ENCODE assay signal across 22 cellular contexts in the genomic region with DNA sequence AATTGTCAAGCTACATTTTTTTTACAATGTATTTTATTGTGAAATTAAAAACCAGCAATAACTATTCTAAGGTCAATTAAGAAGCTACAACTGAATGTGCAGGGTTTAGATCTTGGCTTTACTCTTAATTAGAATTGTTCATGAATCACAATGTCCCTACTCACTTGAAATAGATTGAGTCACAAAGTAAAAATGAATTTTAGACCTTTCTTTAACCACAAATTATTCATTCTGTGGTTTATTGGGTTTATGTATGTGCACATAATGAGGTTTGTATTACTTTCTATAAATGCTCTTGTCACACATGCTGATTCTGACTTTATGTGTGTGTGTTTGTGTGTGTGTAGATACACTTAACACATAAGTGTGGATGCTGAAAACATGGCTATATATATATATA.
A peak's percentile ranks its signal among the peaks of the same experiment; 100 is the strongest.
DNase-seq lines count a peak whose midpoint lies in the region; FAIRE-seq and TF ChIP-seq lines count a peak whose summit lies in the region.
"Had no signal": no experiment of that assay in that cellular context is flagged by ENCODE, and none has a peak within 500 bp of the region (broad histone marks: within the 10 kb centered on the region; RNA-seq: fewer than 3 reads in every experiment).

No MANE protein-coding gene starts in this region.

- BruUV-seq in MCF 10A (replicated peaks; lab: Mats Ljungman, UMichigan), result no TSS peak

- CTCF ChIA-PET in MCF 10A (lab: Yijun Ruan, JAX), result no interaction called here

- no peaks in the 10 kb centered on the region for H3K36me3 ChIP-seq in breast epithelium
- H3K36me3 ChIP-seq in esophagus squamous epithelium, result no peaks in the 10 kb centered on the region

- no peak overlapping the region for H3K27ac ChIP-seq in breast epithelium
- H3K27ac ChIP-seq in esophagus squamous epithelium, result no peak overlapping the region

- POLR2A ChIA-PET in MCF 10A (lab: Yijun Ruan, JAX), result interaction anchor here (0.6 to 1.0 kb wide), 2 partner anchors 9 to 27 kb away, joined by 3 to 4 read pairs; no protein-coding TSS in a partner anchor

- TF ChIP-seq CTCF in MCF 10A (IDR thresholded peaks at IDR 0.05; ENCODE audit: unreplicated experiment) (no peak), breast epithelium (IDR thresholded peaks at IDR 0.05) (no peak), fibroblast of mammary gland (conservative IDR thresholded peaks at IDR 0.05; ENCODE audit: control insufficient read depth, insufficient read depth, low read depth, low read length) (no peak), esophagus squamous epithelium (IDR thresholded peaks at IDR 0.05) (no peak)

- H3K4me1 Mint-ChIP-seq in MCF 10A (ENCODE audit: insufficient read depth, unreplicated experiment), result peaks cover 6% of the 10 kb centered on the region
- H3K4me1 Mint-ChIP-seq: IgD-negative memory B cell had no signal

- no peaks in the 10 kb centered on the region for H3K27me3 Mint-ChIP-seq in MCF 10A (ENCODE audit: insufficient read depth, unreplicated experiment)
- H3K27me3 Mint-ChIP-seq: IgD-negative memory B cell had no signal

- no peak overlapping the region for H3K4me3 ChIP-seq in breast epithelium
- H3K4me3 ChIP-seq in fibroblast of mammary gland (ENCODE audit: control insufficient read depth, low read depth, low read length), result no peak overlapping the region
- no peak overlapping the region for H3K4me3 ChIP-seq in skeletal muscle cell (ENCODE audit: low read depth, low read length)
- no peak overlapping the region for H3K4me3 ChIP-seq in esophagus squamous epithelium
- H3K4me3 ChIP-seq: GM12878 had no signal

- no peak for TF ChIP-seq POLR2A in breast epithelium (IDR thresholded peaks at IDR 0.05)
- no peak for TF ChIP-seq POLR2A in esophagus squamous epithelium (IDR thresholded peaks at IDR 0.05)

- no peaks in the 10 kb centered on the region for H3K36me3 Mint-ChIP-seq in MCF 10A (ENCODE audit: insufficient read depth, unreplicated experiment)
- H3K36me3 Mint-ChIP-seq: IgD-negative memory B cell had no signal

- H3K27me3 ChIP-seq in breast epithelium, result no peaks in the 10 kb centered on the region
- no peaks in the 10 kb centered on the region for H3K27me3 ChIP-seq in esophagus squamous epithelium

- no peak overlapping the region for H3K4me3 Mint-ChIP-seq in MCF 10A (ENCODE audit: unreplicated experiment)
- H3K4me3 Mint-ChIP-seq: IgD-negative memory B cell had no signal

- no peak overlapping the region for H3K27ac Mint-ChIP-seq in MCF 10A (ENCODE audit: low read depth, unreplicated experiment)
- H3K27ac Mint-ChIP-seq: IgD-negative memory B cell had no signal

- no peaks in the 10 kb centered on the region for H3K9me3 Mint-ChIP-seq in MCF 10A (ENCODE audit: unreplicated experiment)

- FAIRE-seq in HTR-8/SVneo (lab: Jason Lieb, UNC), result no peak
- FAIRE-seq: GM12878 had no signal

- DNase-seq in MCF 10A (ENCODE audit: unreplicated experiment) (peak; percentile 8), breast epithelium (ENCODE audit: low spot score in 2 of 2) (no peak), amniotic epithelial cell (ENCODE audit: low read depth) (peak; percentile 67), fibroblast of mammary gland (ENCODE audit: low read depth) (peak; percentile 45), skeletal muscle cell (ENCODE audit: low read depth) (peak; percentile 1), HTR-8/SVneo (ENCODE audit: insufficient read length, low spot score) (no peak), esophagus squamous epithelium (lab: John Stamatoyannopoulos, UW) (no peak), Kasumi-1 (lab: John Stamatoyannopoulos, UW) (no peak)
- DNase-seq: 8988T, COR-L47, GDM1, GOT3, Karpas-422, MM.1S, NCI-H1105, NCI-H1694, NCI-H2107, NCI-H510A, NCI-H774, RPMI8226 had no signal

- no peaks in the 10 kb centered on the region for H3K4me1 ChIP-seq in breast epithelium
- H3K4me1 ChIP-seq in esophagus squamous epithelium, result no peaks in the 10 kb centered on the region

- H3K9me3 ChIP-seq in breast epithelium, result no peaks in the 10 kb centered on the region
- no peaks in the 10 kb centered on the region for H3K9me3 ChIP-seq in esophagus squamous epithelium

- intact Hi-C loops in MCF 10A (cut with micrococcal nuclease) (no loop called here), breast epithelium (cut with DNase I; ENCODE audit: low total_unique reads) (no loop called here), esophagus squamous epithelium (cut with DNase I) (no loop called here)

Comparison
In these comparisons a context has a peak if more than half of its experiments do, and no peak if none do; other contexts are left out.
1. DNase-seq: peak in MCF 10A (single experiment), amniotic epithelial cell (single experiment), fibroblast of mammary gland (single experiment) and skeletal muscle cell (single experiment); none in breast epithelium (0 of 2), HTR-8/SVneo (single experiment), esophagus squamous epithelium (single experiment) and Kasumi-1 (0 of 2).